11 cellular contexts compared by ENCODE assay signal in genomic region chr3:50572801-50573371, GRCh38. TPM values are rescaled to one million over a fixed set of nuclear protein-coding genes. Genes with fewer than 3 reads are reported as not detected.
DNase-seq lines count a peak whose midpoint lies in the region; ATAC-seq and FAIRE-seq lines count a peak whose summit lies in the region.
"Had no signal": no experiment of that assay in that cellular context is flagged by ENCODE, and none has a peak within 500 bp of the region (broad histone marks: within the 10 kb centered on the region; RNA-seq: fewer than 3 reads in every experiment).

No MANE protein-coding gene starts in this region.

- no peak overlapping the region for H2BK12ac ChIP-seq in trophoblast cell (ENCODE audit: low read length)

- no peak overlapping the region for H3K9ac ChIP-seq in trophoblast cell (ENCODE audit: low read length)

- peak overlapping the region; percentile 90 to 98 (median 93) for H3K27ac Mint-ChIP-seq in CD4-positive, CD25-positive, alpha-beta regulatory T cell
- H3K27ac Mint-ChIP-seq in T-helper 17 cell: peak overlapping the region; percentile 85
- peak overlapping the region; percentile 92 for H3K27ac Mint-ChIP-seq in activated naive CD4-positive, alpha-beta T cell treated with anti-CD3 and anti-CD28 coated beads, Interleukin-2, amount 10 ng/mL, durations not matched to agents 7 days and 5 days

- H3K27me3 Mint-ChIP-seq in CD4-positive, CD25-positive, alpha-beta regulatory T cell: no peaks in the 10 kb centered on the region
- no peaks in the 10 kb centered on the region for H3K27me3 Mint-ChIP-seq in T-helper 17 cell
- no peaks in the 10 kb centered on the region for H3K27me3 Mint-ChIP-seq in activated naive CD4-positive, alpha-beta T cell treated with anti-CD3 and anti-CD28 coated beads, Interleukin-2, amount 10 ng/mL, durations not matched to agents 7 days and 5 days

- H3K4ac ChIP-seq in trophoblast cell (ENCODE audit: low read depth, low read length): no peak overlapping the region

- no peaks in the 10 kb centered on the region for H3K9me3 ChIP-seq in CD4-positive, CD25-positive, alpha-beta regulatory T cell (ENCODE audit: control insufficient read depth in 2 of 2, low read length in 2 of 2)
- H3K9me3 ChIP-seq in T-helper 17 cell (ENCODE audit: control insufficient read depth, low read length, poor library complexity, severe bottlenecking): no peaks in the 10 kb centered on the region
- H3K9me3 ChIP-seq in small intestine (ENCODE audit: control insufficient read depth, low read depth): no peaks in the 10 kb centered on the region
- H3K9me3 ChIP-seq in trophoblast cell (ENCODE audit: insufficient read depth, low read depth, low read length): peaks cover 3% of the 10 kb centered on the region
- H3K9me3 ChIP-seq: MG63, neutrophil had no signal

- 71 to 80% (median 73%) methylated on average over 4 of the region's 4 CpGs for WGBS in small intestine, 3 donors
- no CpG with 5 or more reads among the region's 4 CpGs for WGBS in trophoblast cell (ENCODE audit: extremely low coverage, insufficient coverage, insufficient read length)

- peaks cover 8% of the 10 kb centered on the region for H3K79me1 ChIP-seq in trophoblast cell (ENCODE audit: low read length)

- H4K8ac ChIP-seq in trophoblast cell (ENCODE audit: low read depth, low read length): no peak overlapping the region

- no peak for FAIRE-seq in small intestine (lab: Jason Lieb, UNC)
- FAIRE-seq: urothelium cell line had no signal

- H2BK120ac ChIP-seq in trophoblast cell (ENCODE audit: insufficient read depth, low read length, poor library complexity): no peak overlapping the region

- H3K4me1 Mint-ChIP-seq in CD4-positive, CD25-positive, alpha-beta regulatory T cell: peaks cover under 1 to 82% (median 55%) of the 10 kb centered on the region in 4 donors
- peaks cover 61% of the 10 kb centered on the region for H3K4me1 Mint-ChIP-seq in T-helper 17 cell
- H3K4me1 Mint-ChIP-seq in activated naive CD4-positive, alpha-beta T cell treated with anti-CD3 and anti-CD28 coated beads, Interleukin-2, amount 10 ng/mL, durations not matched to agents 7 days and 5 days: peaks cover 85% of the 10 kb centered on the region

- H3K18ac ChIP-seq in trophoblast cell (ENCODE audit: low read length): no peak overlapping the region

- H3K4me3 ChIP-seq in CD4-positive, CD25-positive, alpha-beta regulatory T cell (ENCODE audit: low read depth, low read length): peak overlapping the region; percentile 61
- no peak overlapping the region for H3K4me3 ChIP-seq in small intestine (ENCODE audit: low read depth in 1 of 2, low read length in 2 of 2)
- no peak overlapping the region for H3K4me3 ChIP-seq in trophoblast cell (ENCODE audit: low read depth, low read length)
- H3K4me3 ChIP-seq: MG63 had no signal

- H3K9me3 Mint-ChIP-seq in CD4-positive, CD25-positive, alpha-beta regulatory T cell: no peaks in the 10 kb centered on the region
- H3K9me3 Mint-ChIP-seq in activated naive CD4-positive, alpha-beta T cell treated with anti-CD3 and anti-CD28 coated beads, Interleukin-2, amount 10 ng/mL, durations not matched to agents 7 days and 5 days: no peaks in the 10 kb centered on the region

- peak overlapping the region; percentile 75 for H3K27ac ChIP-seq in CD4-positive, CD25-positive, alpha-beta regulatory T cell (ENCODE audit: insufficient read depth, low read length, poor library complexity, severe bottlenecking)
- peak overlapping the region; percentile 20 to 53 for H3K27ac ChIP-seq in small intestine (ENCODE audit: low read depth in 1 of 2, low read length in 1 of 2)
- no peak overlapping the region for H3K27ac ChIP-seq in trophoblast cell (ENCODE audit: low read depth, low read length)
- H3K27ac ChIP-seq: neutrophil had no signal

- peak in 1 of 3 donors; percentile 91 for DNase-seq in CD4-positive, CD25-positive, alpha-beta regulatory T cell
- no peak for DNase-seq in T-helper 17 cell
- DNase-seq in activated naive CD4-positive, alpha-beta T cell treated with anti-CD3 and anti-CD28 coated beads, Interleukin-2, amount 10 ng/mL, durations not matched to agents 7 days and 5 days: peak; percentile 59
- DNase-seq in small intestine: peak; percentile 15
- no peak for DNase-seq in glomerular visceral epithelial cell (ENCODE audit: extremely low spot score)
- DNase-seq in trophoblast cell: no peak

- no peaks in the 10 kb centered on the region for H3K79me2 ChIP-seq in trophoblast cell (ENCODE audit: control insufficient read depth, insufficient read depth, low read length, poor library complexity)

- no peak overlapping the region for H3K4me2 ChIP-seq in trophoblast cell (ENCODE audit: low read length)

- peaks cover 86% of the 10 kb centered on the region for H3K4me1 ChIP-seq in CD4-positive, CD25-positive, alpha-beta regulatory T cell (ENCODE audit: control insufficient read depth, insufficient read depth, low read length, poor library complexity, severe bottlenecking)
- peaks cover 2 to 3% of the 10 kb centered on the region in 2 donors for H3K4me1 ChIP-seq in small intestine (ENCODE audit: control insufficient read depth in 2 of 2, insufficient read depth in 1 of 2, low read depth in 1 of 2, low read length in 1 of 2)
- peaks cover 2% of the 10 kb centered on the region in 2 experiments for H3K4me1 ChIP-seq in trophoblast cell (ENCODE audit: control insufficient read depth in 1 of 2, insufficient read depth in 2 of 2, low read length in 2 of 2)

- H3K4me3 Mint-ChIP-seq in CD4-positive, CD25-positive, alpha-beta regulatory T cell: peak overlapping the region in 3 of 4 donors; percentile 76 to 98 (median 82)
- H3K4me3 Mint-ChIP-seq in T-helper 17 cell: peak overlapping the region; percentile 85
- H3K4me3 Mint-ChIP-seq in activated naive CD4-positive, alpha-beta T cell treated with anti-CD3 and anti-CD28 coated beads, Interleukin-2, amount 10 ng/mL, durations not matched to agents 7 days and 5 days: peak overlapping the region; percentile 99

- H3K36me3 ChIP-seq in CD4-positive, CD25-positive, alpha-beta regulatory T cell (ENCODE audit: control insufficient read depth, insufficient read depth, low read length): peaks cover 10% of the 10 kb centered on the region
- H3K36me3 ChIP-seq in small intestine (ENCODE audit: control insufficient read depth in 2 of 2, insufficient read depth in 2 of 2, low read length in 2 of 2): no peaks in the 10 kb centered on the region
- peaks cover 11 to 18% of the 10 kb centered on the region in 2 experiments for H3K36me3 ChIP-seq in trophoblast cell (ENCODE audit: control insufficient read depth in 1 of 2, insufficient read depth in 2 of 2, low read length in 2 of 2)
- H3K36me3 ChIP-seq: neutrophil had no signal

- H2BK5ac ChIP-seq in trophoblast cell (ENCODE audit: low read depth, low read length, poor library complexity): no peak overlapping the region

- H3K14ac ChIP-seq in trophoblast cell (ENCODE audit: low read length): no peak overlapping the region

- no peaks in the 10 kb centered on the region for H3K27me3 ChIP-seq in CD4-positive, CD25-positive, alpha-beta regulatory T cell (ENCODE audit: control insufficient read depth, insufficient read depth, low read length)
- H3K27me3 ChIP-seq in small intestine (ENCODE audit: control insufficient read depth in 2 of 2, insufficient read depth in 2 of 2, low read length in 2 of 2) (no peaks in the 10 kb centered on the region), trophoblast cell (ENCODE audit: insufficient read depth, low read length) (peaks cover 3% of the 10 kb centered on the region)
- H3K27me3 ChIP-seq: MG63, neutrophil had no signal

- H3K36me3 Mint-ChIP-seq in CD4-positive, CD25-positive, alpha-beta regulatory T cell: no peaks in the 10 kb centered on the region
- no peaks in the 10 kb centered on the region for H3K36me3 Mint-ChIP-seq in T-helper 17 cell (ENCODE audit: low read depth)
- peaks cover 48% of the 10 kb centered on the region for H3K36me3 Mint-ChIP-seq in activated naive CD4-positive, alpha-beta T cell treated with anti-CD3 and anti-CD28 coated beads, Interleukin-2, amount 10 ng/mL, durations not matched to agents 7 days and 5 days

- ATAC-seq in CD4-positive, CD25-positive, alpha-beta regulatory T cell (ENCODE audit: low read depth in 2 of 2): no peak
- no peak for ATAC-seq in T-helper 17 cell
- no peak for ATAC-seq in GM18517 (IDR thresholded peaks at IDR 0.05; ENCODE audit: unreplicated experiment)
- ATAC-seq in HG03108 (IDR thresholded peaks at IDR 0.05; ENCODE audit: unreplicated experiment): no peak

- no peak overlapping the region for H2AFZ ChIP-seq in trophoblast cell (ENCODE audit: insufficient read depth, low read length, poor library complexity)

- H2AK5ac ChIP-seq in trophoblast cell (ENCODE audit: low read length): no peak overlapping the region

- no peak overlapping the region for H3K23ac ChIP-seq in trophoblast cell (ENCODE audit: low read length)

- CTCF ChIA-PET in activated naive CD4-positive, alpha-beta T cell treated with anti-CD3 and anti-CD28 coated beads, Interleukin-2, amount 10 ng/mL, durations not matched to agents 7 days and 5 days (lab: Charles Lee): interaction anchor here (0.7 to 21.4 kb wide), 15 partner anchors 8 to 817 kb away, joined by 3 to 753 read pairs (median 5); partner anchors contain the start of genes CISH, DOCK3 and MAPKAPK3

- no peak overlapping the region for H4K91ac ChIP-seq in trophoblast cell (ENCODE audit: low read depth, low read length)

- no peak overlapping the region for H4K12ac ChIP-seq in trophoblast cell (ENCODE audit: low read depth, low read length)

RNA-seq across cellular contexts. Expression of gene HEMK1, which starts 3.6 kb away (rescaled TPM):
- 21.1 TPM for total RNA-seq in CD4-positive, CD25-positive, alpha-beta regulatory T cell
- polyA plus RNA-seq in CD4-positive, CD25-positive, alpha-beta regulatory T cell: 10 to 100 TPM; 18.5 to 24.9 (median 23.1) TPM
- 10 to 100 TPM; 22.7 to 25.1 TPM for total RNA-seq in T-helper 17 cell
- polyA plus RNA-seq in small intestine: 10 to 100 TPM; 13.9 to 18.1 (median 13.9) TPM
- 10.6 and 11.1 TPM in 2 replicates for polyA plus RNA-seq in trophoblast cell (2013)

RNA-seq across cellular contexts. Expression of gene C3orf18, which starts 5.3 kb away (rescaled TPM):
- total RNA-seq in CD4-positive, CD25-positive, alpha-beta regulatory T cell: 8.7 TPM
- polyA plus RNA-seq in CD4-positive, CD25-positive, alpha-beta regulatory T cell: 10 to 100 TPM in 2 of 4 donors, 1 to 10 TPM in 2; 7.4 to 11.9 (median 10.6) TPM
- 10 to 100 TPM; 15.0 to 17.1 TPM for total RNA-seq in T-helper 17 cell
- 1 to 10 TPM; 1.1 to 3.9 (median 1.9) TPM for polyA plus RNA-seq in small intestine
- polyA plus RNA-seq in trophoblast cell (2013): 1.2 TPM in 2 replicates

RNA-seq across cellular contexts. Expression of gene CISH, which starts 38.7 kb away (rescaled TPM):
- total RNA-seq in CD4-positive, CD25-positive, alpha-beta regulatory T cell: 23.4 TPM
- polyA plus RNA-seq in CD4-positive, CD25-positive, alpha-beta regulatory T cell: 10 to 100 TPM; 40.5 to 66.7 (median 58.5) TPM
- total RNA-seq in T-helper 17 cell: 10 to 100 TPM; 28.3 to 63.4 TPM
- 1 to 10 TPM; 4.8 to 7.8 (median 6.9) TPM for polyA plus RNA-seq in small intestine
- polyA plus RNA-seq in trophoblast cell (2013): 5.0 and 5.2 TPM in 2 replicates

RNA-seq across cellular contexts. Expression of gene MAPKAPK3, which starts 44.1 kb away (rescaled TPM):
- total RNA-seq in CD4-positive, CD25-positive, alpha-beta regulatory T cell: 42.9 TPM
- polyA plus RNA-seq in CD4-positive, CD25-positive, alpha-beta regulatory T cell: 10 to 100 TPM; 47.0 to 52.9 (median 49.5) TPM
- 10 to 100 TPM; 44.7 to 49.2 TPM for total RNA-seq in T-helper 17 cell
- 10 to 100 TPM; 28.2 to 34.4 (median 28.6) TPM for polyA plus RNA-seq in small intestine
- 14.1 and 14.5 TPM in 2 replicates for polyA plus RNA-seq in trophoblast cell (2013)

Comparison
In these comparisons a context has a peak if more than half of its experiments do, and no peak if none do; other contexts are left out.
1. DNase-seq: peak in activated naive CD4-positive, alpha-beta T cell treated with anti-CD3 and anti-CD28 coated beads, Interleukin-2, amount 10 ng/mL, durations not matched to agents 7 days and 5 days (single experiment) and small intestine (single experiment); none in T-helper 17 cell (0 of 3), glomerular visceral epithelial cell (single experiment) and trophoblast cell (0 of 2).
2. Peak in every context shown above with its lines, with median percentiles within 50 percentile points of each other: H3K27ac Mint-ChIP-seq and H3K4me3 Mint-ChIP-seq.